ENCODE assay signal across 8 cellular contexts in genomic region chr6:94251878-94252277, GRCh38.
"Had no signal": no experiment of that assay in that cellular context is flagged by ENCODE, and none has a peak within 500 bp of the region (broad histone marks: within the 10 kb centered on the region; RNA-seq: fewer than 3 reads in every experiment).

No MANE protein-coding gene starts in this region.

- H3K4me3 Mint-ChIP-seq: GM23338, H9, IgD-negative memory B cell had no signal

- H3K4me3 ChIP-seq: GM23338 had no signal

- H3K4me1 Mint-ChIP-seq: IgD-negative memory B cell had no signal

- H3K27me3 Mint-ChIP-seq: IgD-negative memory B cell had no signal

- H2AFZ ChIP-seq: GM23338 had no signal

- H3K9me3 Mint-ChIP-seq: GM23338, H9 had no signal

- DNase-seq: H9, HCEC 1CT, KBM-7 had no signal

- H3K4me2 ChIP-seq: GM23338, KMS-11 had no signal

- ATAC-seq: GM23338, HepG2 had no signal

- H3K27ac Mint-ChIP-seq: GM23338, H9, IgD-negative memory B cell had no signal

- H3K27ac ChIP-seq: HL-60, KMS-11 had no signal

- H3K9ac ChIP-seq: KMS-11 had no signal

- H3K36me3 Mint-ChIP-seq: IgD-negative memory B cell had no signal
